7 cellular contexts compared by ENCODE assay signal in genomic region chr16:11312718-11313492, GRCh38.
DNase-seq lines count a peak whose midpoint lies in the region; ATAC-seq and TF ChIP-seq lines count a peak whose summit lies in the region.

No MANE protein-coding gene starts in this region.

- peak; percentile 75 for DNase-seq in NCI-H2196 (lab: John Stamatoyannopoulos, UW; ENCODE audit: unreplicated experiment)
- DNase-seq in cardiac fibroblast (ENCODE audit: low read depth in 2 of 2), result peak; percentile 42 to 55
- peak; percentile 60 for DNase-seq in non-pigmented ciliary epithelial cell (ENCODE audit: low read depth)
- DNase-seq in pons (ENCODE audit: low spot score), result no peak

- ATAC-seq in HG03025 (IDR thresholded peaks at IDR 0.05; ENCODE audit: low FRiP score, unreplicated experiment), result no peak
- ATAC-seq in GM18867 (IDR thresholded peaks at IDR 0.05; ENCODE audit: unreplicated experiment), result no peak

- peak overlapping the region; percentile 49 for H3K4me2 ChIP-seq in DOHH2 (ENCODE audit: low read length)

- H3K27ac ChIP-seq in DOHH2 (ENCODE audit: low read depth, low read length), result peak overlapping the region; percentile 97

- no peaks in the 10 kb centered on the region for H3K36me3 ChIP-seq in DOHH2 (ENCODE audit: control insufficient read depth, low read length)

- no peaks in the 10 kb centered on the region for H3K9me2 ChIP-seq in DOHH2 (replicated peaks; ENCODE audit: control insufficient read depth, low read length)

- TF ChIP-seq CTCF in DOHH2 (IDR thresholded peaks at IDR 0.05; ENCODE audit: low read depth, low read length, poor library complexity, severe bottlenecking) (no peak), cardiac fibroblast (IDR thresholded peaks at IDR 0.05; ENCODE audit: low read depth, low read length) (no peak)

- peaks cover 6% of the 10 kb centered on the region for H3K9me3 ChIP-seq in DOHH2 (ENCODE audit: control insufficient read depth, insufficient read depth, low read length)

- peak overlapping the region; percentile 11; the same call in 1 of the 2 replicates for H3K4me3 ChIP-seq in DOHH2 (ENCODE audit: low read length)
- H3K4me3 ChIP-seq in cardiac fibroblast (replicated peaks in 1 of 2; ENCODE audit: low read depth in 2 of 2, low read length in 2 of 2), result no peak overlapping the region

- peaks cover 24% of the 10 kb centered on the region for H3F3A ChIP-seq in DOHH2 (ENCODE audit: control insufficient read depth, insufficient read depth)

- no peaks in the 10 kb centered on the region for H3K79me2 ChIP-seq in DOHH2 (ENCODE audit: control insufficient read depth, low read length)

- H4K20me1 ChIP-seq in DOHH2 (ENCODE audit: control insufficient read depth, insufficient read depth, low read depth, low read length), result no peaks in the 10 kb centered on the region

- peaks cover 7% of the 10 kb centered on the region; the same call in 1 of the 2 replicates for H3K27me3 ChIP-seq in DOHH2 (ENCODE audit: control insufficient read depth, low read length)

- peaks cover 83% of the 10 kb centered on the region for H3K4me1 ChIP-seq in DOHH2 (ENCODE audit: control insufficient read depth, low read length)
